In genomic region chr5:97182571-97183099, GRCh38 we compare ENCODE assay signal across 8 cellular contexts. TPM values are rescaled to one million over a fixed set of nuclear protein-coding genes. Genes with fewer than 3 reads are reported as not detected.
DNase-seq lines count a peak whose midpoint lies in the region; ATAC-seq and TF ChIP-seq lines count a peak whose summit lies in the region.

No MANE protein-coding gene starts in this region.

- under 1% methylated on average over 12 of the region's 12 CpGs for WGBS in smooth muscle cell (ENCODE audit: low lambda C conversion rate)

- no peaks in the 10 kb centered on the region for H3K27me3 ChIP-seq in smooth muscle cell (ENCODE audit: low read depth)

- H3K4me1 ChIP-seq in smooth muscle cell (ENCODE audit: low read depth), result peaks cover 12% of the 10 kb centered on the region

- H3F3A ChIP-seq in smooth muscle cell (ENCODE audit: low read depth), result no peaks in the 10 kb centered on the region

- peak overlapping the region; percentile 89 for H3K4me2 ChIP-seq in smooth muscle cell

- peak overlapping the region; percentile 93 for H3K9ac ChIP-seq in smooth muscle cell (ENCODE audit: low read depth)

- no peak for TF ChIP-seq CTCF in WTC11 (IDR thresholded peaks at IDR 0.05)
- TF ChIP-seq CTCF in smooth muscle cell (IDR thresholded peaks at IDR 0.05; ENCODE audit: borderline replicate concordance, insufficient read depth, poor library complexity, severe bottlenecking), result no peak

- H3K4me3 ChIP-seq in smooth muscle cell, result peak overlapping the region; percentile 91

- H3K27ac Mint-ChIP-seq in T-helper 1 cell treated with Interleukin-12 subunit alpha and Interleukin-12 subunit beta and Interleukin-4 antibody, amounts not matched to agents 30 μg/mL and 1 μg/mL, for 36 hours, result peak overlapping the region; percentile 100
- peak overlapping the region; percentile 100 for H3K27ac Mint-ChIP-seq in WTC11

- H3K79me2 ChIP-seq in smooth muscle cell (ENCODE audit: low read depth), result peaks cover 38% of the 10 kb centered on the region

- H3K36me3 ChIP-seq in smooth muscle cell (ENCODE audit: low read depth), result peaks cover 6% of the 10 kb centered on the region

- CTCF ChIA-PET in WTC11 (lab: Charles Lee), result interaction anchor here (0.7 to 1.1 kb wide), 3 partner anchors 48 to 185 kb away, joined by 3 to 8 read pairs (median 3); no protein-coding TSS in a partner anchor

- H2AFZ ChIP-seq in smooth muscle cell (ENCODE audit: low read depth), result peak overlapping the region; percentile 98

- no peaks in the 10 kb centered on the region for H3K9me3 ChIP-seq in smooth muscle cell (replicated peaks; ENCODE audit: low read depth)

- H3K36me3 Mint-ChIP-seq in T-helper 1 cell treated with Interleukin-12 subunit alpha and Interleukin-12 subunit beta and Interleukin-4 antibody, amounts not matched to agents 30 μg/mL and 1 μg/mL, for 36 hours (ENCODE audit: low read depth), result peaks cover 22% of the 10 kb centered on the region
- H3K36me3 Mint-ChIP-seq in WTC11, result peaks cover 32% of the 10 kb centered on the region

- H3K4me1 Mint-ChIP-seq in T-helper 1 cell treated with Interleukin-12 subunit alpha and Interleukin-12 subunit beta and Interleukin-4 antibody, amounts not matched to agents 30 μg/mL and 1 μg/mL, for 36 hours (ENCODE audit: low read depth), result peaks cover 27% of the 10 kb centered on the region
- H3K4me1 Mint-ChIP-seq in WTC11, result peaks cover 13% of the 10 kb centered on the region

- peaks cover 6% of the 10 kb centered on the region for H3K27me3 Mint-ChIP-seq in T-helper 1 cell treated with Interleukin-12 subunit alpha and Interleukin-12 subunit beta and Interleukin-4 antibody, amounts not matched to agents 30 μg/mL and 1 μg/mL, for 36 hours (ENCODE audit: low read depth)
- peaks cover 19% of the 10 kb centered on the region for H3K27me3 Mint-ChIP-seq in WTC11 (ENCODE audit: low read depth)

- peak overlapping the region; percentile 87 for H3K4me3 Mint-ChIP-seq in T-helper 1 cell treated with Interleukin-12 subunit alpha and Interleukin-12 subunit beta and Interleukin-4 antibody, amounts not matched to agents 30 μg/mL and 1 μg/mL, for 36 hours
- peak overlapping the region; percentile 92 for H3K4me3 Mint-ChIP-seq in WTC11

- POLR2A ChIA-PET in WTC11 (lab: Charles Lee), result no interaction called here

- no peaks in the 10 kb centered on the region for H3K9me3 Mint-ChIP-seq in T-helper 1 cell treated with Interleukin-12 subunit alpha and Interleukin-12 subunit beta and Interleukin-4 antibody, amounts not matched to agents 30 μg/mL and 1 μg/mL, for 36 hours
- H3K9me3 Mint-ChIP-seq in WTC11, result peaks cover 20% of the 10 kb centered on the region

- ATAC-seq in WTC11 (no peak), HG02970 (IDR thresholded peaks at IDR 0.05; ENCODE audit: low FRiP score, unreplicated experiment) (no peak)

- peak overlapping the region; percentile 94 for H3K27ac ChIP-seq in smooth muscle cell (ENCODE audit: low read depth)

- H4K20me1 ChIP-seq in smooth muscle cell (ENCODE audit: low read depth), result peaks cover 24% of the 10 kb centered on the region

- DNase-seq in T-helper 1 cell, result no peak
- DNase-seq in WTC11 (ENCODE audit: low spot score), result no peak
- peak; percentile 12 for DNase-seq in hepatic stellate cell (ENCODE audit: low spot score)
- DNase-seq in smooth muscle cell (lab: John Stamatoyannopoulos, UW; ENCODE audit: unreplicated experiment), result no peak
- no peak for DNase-seq in NCI-H1436 treated with DMSO at 0.1 percent for 48 hours (lab: John Stamatoyannopoulos, UW)
- DNase-seq in activated CD4-positive, CD25-positive, alpha-beta regulatory T cell treated with anti-CD3 and anti-CD28 coated beads, Interleukin-2, amount 50 U/mL, for 72 hours, result no peak

TF ChIP-seq in WTC11, 78 proteins besides CTCF, POLR2A, EP300 and RAD21:
- no peak for TF ChIP-seq EMX1 (CRISPR knock-in tag; IDR thresholded peaks at IDR 0.05)
- TF ChIP-seq IRF1 (CRISPR knock-in tag; IDR thresholded peaks at IDR 0.05), result 0 out of 2 replicates have a peak, but pooled peaks have one; percentile 22
TF ChIP-seq in WTC11: peak in this region for 1.

RNA-seq across cellular contexts. Expression of gene RIOK2, which starts 0.4 kb away (rescaled TPM):
- 27.8 to 35.2 TPM (median 34.8 TPM) in 3 replicates for total RNA-seq in WTC11 (2021)
- total RNA-seq in smooth muscle cell, result 34.3 and 52.9 TPM in 2 replicates
- 45.6 and 47.4 TPM in 2 replicates for polyA plus RNA-seq in smooth muscle cell

RNA-seq across cellular contexts. Expression of gene LIX1, which starts 40.2 kb away (rescaled TPM):
- total RNA-seq in WTC11 (2021) (not detected in 3 replicates), smooth muscle cell (21.8 and 27.4 TPM in 2 replicates)
- polyA plus RNA-seq in smooth muscle cell, result 11.8 and 20.1 TPM in 2 replicates

Comparison
In these comparisons a context has a peak if more than half of its experiments do, and no peak if none do; other contexts are left out.
1. RNA of gene LIX1, which starts 40.2 kb away (total RNA-seq): 21.8 to 27.4 TPM in smooth muscle cell; not detected in WTC11; every median in the first group is over 10 times any median in the second.